In genomic region chr3:141039573-141039972, GRCh38 we compare ENCODE assay signal across 10 cellular contexts. TPM values are rescaled to one million over a fixed set of nuclear protein-coding genes. Genes with fewer than 3 reads are reported as not detected.
"Had no signal": no experiment of that assay in that cellular context is flagged by ENCODE, and none has a peak within 500 bp of the region (broad histone marks: within the 10 kb centered on the region; RNA-seq: fewer than 3 reads in every experiment).

No MANE protein-coding gene starts in this region.

- H3K27me3 ChIP-seq: breast epithelium, right atrium auricular region, thyroid gland had no signal

- H3K4me3 ChIP-seq: breast epithelium, right atrium auricular region, thyroid gland had no signal

- DNase-seq: activated CD4-positive, alpha-beta T cell treated with anti-CD3 and anti-CD28 coated beads for 4 hours; activated CD8-positive, alpha-beta memory T cell treated with anti-CD3 and anti-CD28 coated beads, Interleukin-2, amount 50 U/mL, for 48 hours; activated CD8-positive, alpha-beta T cell treated with anti-CD3 and anti-CD28 coated beads for 36 hours; aorta; kidney; small intestine; T1000 had no signal

- H3K36me3 ChIP-seq: breast epithelium, right atrium auricular region, thyroid gland had no signal

- H3K4me1 ChIP-seq: breast epithelium, right atrium auricular region, thyroid gland had no signal

- H3K27ac ChIP-seq: breast epithelium, right atrium auricular region, thyroid gland had no signal

- H3K9me3 ChIP-seq: breast epithelium, right atrium auricular region, thyroid gland had no signal

RNA-seq across cellular contexts. Expression of gene SPSB4, which starts 11.6 kb away (rescaled TPM):
- total RNA-seq: activated CD8-positive, alpha-beta T cell treated with anti-CD3 and anti-CD28 coated beads for 36 hours had no signal
